In the genomic region with DNA sequence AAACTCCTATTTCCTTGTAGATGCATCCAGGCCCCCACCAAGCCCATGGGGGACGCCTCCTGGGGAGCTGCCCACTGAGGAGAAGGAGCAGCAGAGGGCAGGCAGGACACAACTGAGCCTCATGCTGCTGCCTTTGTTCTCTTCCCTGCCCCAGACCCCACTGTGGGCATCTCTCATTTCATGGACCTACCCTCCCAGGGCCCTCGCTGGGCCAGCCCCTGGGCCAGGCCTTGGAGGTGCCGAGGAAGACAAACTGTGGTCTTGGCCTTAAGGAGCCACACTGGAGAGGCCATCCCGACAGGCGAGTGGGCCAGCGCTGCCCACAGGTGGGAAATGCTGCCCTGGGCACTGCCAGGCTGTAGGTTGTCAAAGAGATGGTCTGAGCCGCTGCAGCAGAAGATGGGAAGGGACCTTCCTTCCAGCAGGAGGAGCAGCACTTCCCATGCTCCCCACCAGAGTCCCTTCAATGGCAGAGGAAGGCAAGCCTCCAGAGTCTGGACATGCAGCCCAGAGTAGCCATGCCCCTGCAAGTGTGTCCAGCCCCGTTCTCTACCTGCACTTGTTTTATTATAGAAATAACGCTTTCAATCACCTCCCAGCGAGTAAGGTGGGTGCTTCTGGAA, we compare ENCODE assay signal across 16 cellular contexts.
DNase-seq lines count a peak whose midpoint lies in the region; TF ChIP-seq lines count a peak whose summit lies in the region.
"Had no signal": no experiment of that assay in that cellular context is flagged by ENCODE, and none has a peak within 500 bp of the region (broad histone marks: within the 10 kb centered on the region; RNA-seq: fewer than 3 reads in every experiment).

No MANE protein-coding gene starts in this region.

- no peaks in the 10 kb centered on the region for H3K9me2 ChIP-seq in MM.1S (replicated peaks; ENCODE audit: insufficient read depth, low read length)

- H4K20me1 ChIP-seq in MM.1S (ENCODE audit: insufficient read depth, low read length): no peaks in the 10 kb centered on the region
- H4K20me1 ChIP-seq: BLaER1 treated with 17β-estradiol and CSF1 and Interleukin-3, amounts not matched to agents 10 nM and 100 nM had no signal

- H3K9me3 ChIP-seq in colonic mucosa: no peaks in the 10 kb centered on the region
- no peaks in the 10 kb centered on the region for H3K9me3 ChIP-seq in MG63
- no peaks in the 10 kb centered on the region for H3K9me3 ChIP-seq in MM.1S (replicated peaks; ENCODE audit: insufficient read depth, low read length)
- H3K9me3 ChIP-seq: BLaER1 treated with 17β-estradiol and CSF1 and Interleukin-3, amounts not matched to agents 10 nM and 100 nM; HAP-1 had no signal

- DNase-seq in AG10803 (ENCODE audit: low read depth): no peak
- DNase-seq in HEK293T (ENCODE audit: extremely low spot score): peak; percentile 33
- peak; percentile 9 for DNase-seq in colonic mucosa
- DNase-seq in mesenteric fat pad (ENCODE audit: low spot score): peak; percentile 88
- DNase-seq in SK-N-DZ (ENCODE audit: low spot score): no peak
- no peak for DNase-seq in MG63
- DNase-seq in MM.1S: no peak
- DNase-seq in NCI-H2227 (lab: John Stamatoyannopoulos, UW; ENCODE audit: unreplicated experiment): no peak
- DNase-seq: ACHN; activated CD4-positive, alpha-beta T cell treated with anti-CD3 and anti-CD28 coated beads for 1 hour; NCI-H2029 treated with DMSO at 0.1 percent for 48 hours; NCI-H446; nucleus accumbens; stimulated activated naive CD8-positive, alpha-beta T cell treated with anti-CD3 and anti-CD28 coated beads, Interleukin-15, Interleukin-2, amounts not matched to agents 100 U/mL and 50 U/mL, for 24 hours had no signal

- H3F3A ChIP-seq in MM.1S (ENCODE audit: insufficient read depth, low read length): no peaks in the 10 kb centered on the region

- H3K9ac ChIP-seq in colonic mucosa (ENCODE audit: low read depth in 2 of 2, low read length in 2 of 2) (no peak overlapping the region), MM.1S (ENCODE audit: low read length) (no peak overlapping the region)
- H3K9ac ChIP-seq: BLaER1 treated with 17β-estradiol and CSF1 and Interleukin-3, amounts not matched to agents 10 nM and 100 nM had no signal

- no peak overlapping the region for H2AFZ ChIP-seq in MM.1S (ENCODE audit: low read length)

- no peaks in the 10 kb centered on the region for H3K79me2 ChIP-seq in MM.1S (ENCODE audit: low read length)

- no peak overlapping the region for H3K4me3 ChIP-seq in AG10803 (ENCODE audit: low read length)
- no peak overlapping the region for H3K4me3 ChIP-seq in colonic mucosa
- H3K4me3 ChIP-seq in MG63: no peak overlapping the region
- H3K4me3 ChIP-seq in MM.1S (ENCODE audit: low read length): no peak overlapping the region
- H3K4me3 ChIP-seq: BLaER1 treated with 17β-estradiol and CSF1 and Interleukin-3, amounts not matched to agents 10 nM and 100 nM; HAP-1 had no signal

- H3K4me2 ChIP-seq in MM.1S (ENCODE audit: low read depth, low read length): no peak overlapping the region
- H3K4me2 ChIP-seq: BLaER1 treated with 17β-estradiol and CSF1 and Interleukin-3, amounts not matched to agents 10 nM and 100 nM had no signal

- TF ChIP-seq CTCF in AG10803 (conservative IDR thresholded peaks at IDR 0.05; ENCODE audit: low read length) (peak; percentile 12; the same call in 1 of the 2 replicates), colonic mucosa (IDR thresholded peaks at IDR 0.05) (no peak), MM.1S (IDR thresholded peaks at IDR 0.05; ENCODE audit: low read length) (no peak)

- H3K27me3 ChIP-seq in colonic mucosa (no peaks in the 10 kb centered on the region), MG63 (no peaks in the 10 kb centered on the region), MM.1S (replicated peaks; ENCODE audit: insufficient read depth, low read length) (no peaks in the 10 kb centered on the region)
- H3K27me3 ChIP-seq: BLaER1 treated with 17β-estradiol and CSF1 and Interleukin-3, amounts not matched to agents 10 nM and 100 nM had no signal

- CTCF ChIA-PET in HEK293T (lab: Yijun Ruan, JAX): interaction anchor here (0.6 kb wide), 2 partner anchors 181 to 592 kb away, joined by 4 to 5 read pairs; no protein-coding TSS in a partner anchor

- H3K4me1 ChIP-seq in colonic mucosa (no peaks in the 10 kb centered on the region), MM.1S (ENCODE audit: low read length) (no peaks in the 10 kb centered on the region)
- H3K4me1 ChIP-seq: HAP-1 had no signal

- intact Hi-C loops in colonic mucosa (cut with DNase I): no loop called here

- H3K27ac ChIP-seq in colonic mucosa (no peak overlapping the region), MM.1S (ENCODE audit: low read length) (no peak overlapping the region)
- H3K27ac ChIP-seq: BLaER1 treated with 17β-estradiol and CSF1 and Interleukin-3, amounts not matched to agents 10 nM and 100 nM had no signal

- no peaks in the 10 kb centered on the region for H3K36me3 ChIP-seq in colonic mucosa
- H3K36me3 ChIP-seq in MG63: no peaks in the 10 kb centered on the region
- H3K36me3 ChIP-seq in MM.1S (replicated peaks; ENCODE audit: insufficient read depth, low read length): no peaks in the 10 kb centered on the region
- H3K36me3 ChIP-seq: BLaER1 treated with 17β-estradiol and CSF1 and Interleukin-3, amounts not matched to agents 10 nM and 100 nM; HAP-1 had no signal

- POLR2A ChIA-PET in HEK293T (lab: Yijun Ruan, JAX): no interaction called here

TF ChIP-seq in HEK293T, 16 proteins besides CTCF, POLR2A, EP300 and RAD21:
- TF ChIP-seq CTBP1 (IDR thresholded peaks at IDR 0.05; ENCODE audit: borderline replicate concordance): no peak
- no peak for TF ChIP-seq HDGF (IDR thresholded peaks at IDR 0.05; ENCODE audit: borderline replicate concordance)
- no peak for TF ChIP-seq L3MBTL2 (conservative IDR thresholded peaks at IDR 0.05)
- no peak for TF ChIP-seq SUZ12 (IDR thresholded peaks at IDR 0.05)
- no peak for TF ChIP-seq FOXK2 (IDR thresholded peaks at IDR 0.05)
- no peak for TF ChIP-seq ELF4 (IDR thresholded peaks at IDR 0.05)
- TF ChIP-seq ZNF384 (IDR thresholded peaks at IDR 0.05): no peak
- TF ChIP-seq, protein P1, sequence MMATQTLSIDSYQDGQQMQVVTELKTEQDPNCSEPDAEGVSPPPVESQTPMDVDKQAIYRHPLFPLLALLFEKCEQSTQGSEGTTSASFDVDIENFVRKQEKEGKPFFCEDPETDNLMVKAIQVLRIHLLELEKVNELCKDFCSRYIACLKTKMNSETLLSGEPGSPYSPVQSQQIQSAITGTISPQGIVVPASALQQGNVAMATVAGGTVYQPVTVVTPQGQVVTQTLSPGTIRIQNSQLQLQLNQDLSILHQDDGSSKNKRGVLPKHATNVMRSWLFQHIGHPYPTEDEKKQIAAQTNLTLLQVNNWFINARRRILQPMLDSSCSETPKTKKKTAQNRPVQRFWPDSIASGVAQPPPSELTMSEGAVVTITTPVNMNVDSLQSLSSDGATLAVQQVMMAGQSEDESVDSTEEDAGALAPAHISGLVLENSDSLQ (IDR thresholded peaks at IDR 0.05): no peak
- TF ChIP-seq BHLHE40 (IDR thresholded peaks at IDR 0.05; ENCODE audit: borderline replicate concordance): no peak
- no peak for TF ChIP-seq FOXA1 (IDR thresholded peaks at IDR 0.05)
- TF ChIP-seq FOXM1 (IDR thresholded peaks at IDR 0.05; ENCODE audit: borderline replicate concordance): no peak
- TF ChIP-seq TARDBP (IDR thresholded peaks at IDR 0.05): no peak
TF ChIP-seq in HEK293T: peak in this region for 0.

Comparison
In these comparisons a context has a peak if more than half of its experiments do, and no peak if none do; other contexts are left out.
1. DNase-seq: peak in HEK293T (single experiment), colonic mucosa (single experiment) and mesenteric fat pad (single experiment); none in AG10803 (single experiment), SK-N-DZ (single experiment), MG63 (single experiment), MM.1S (single experiment) and NCI-H2227 (single experiment).